Comparison of ENCODE assay signal across 1 cellular context in genomic region chr1:115476616-115477015, GRCh38.
TF ChIP-seq lines count a peak whose summit lies in the region.

No MANE protein-coding gene starts in this region.

TF ChIP-seq in SK-N-SH treated with all-trans-retinoic acid at 6 μM for 48 hours, 23 proteins besides CTCF, POLR2A, EP300 and RAD21 (continued from another document):
- TF ChIP-seq ESRRG (CRISPR knock-in tag; IDR thresholded peaks at IDR 0.05) (no peak), ZNF565 (CRISPR knock-in tag; conservative IDR thresholded peaks at IDR 0.05; ENCODE audit: low read depth) (no peak)
TF ChIP-seq in SK-N-SH treated with all-trans-retinoic acid at 6 μM for 48 hours: peak in this region for 0.
